Comparison of ENCODE assay signal across 17 cellular contexts in genomic region chr13:106500450-106500849, GRCh38. TPM values are rescaled to one million over a fixed set of nuclear protein-coding genes. Genes with fewer than 3 reads are reported as not detected.
DNase-seq lines count a peak whose midpoint lies in the region; TF ChIP-seq lines count a peak whose summit lies in the region.
"Had no signal": no experiment of that assay in that cellular context is flagged by ENCODE, and none has a peak within 500 bp of the region (broad histone marks: within the 10 kb centered on the region; RNA-seq: fewer than 3 reads in every experiment).

No MANE protein-coding gene starts in this region.

- H3K4me2 ChIP-seq in KMS-11 = peak overlapping the region; percentile 82
- no peak overlapping the region for H3K4me2 ChIP-seq in hepatocyte

- no peaks in the 10 kb centered on the region for H3K9me3 ChIP-seq in hepatocyte (ENCODE audit: low read depth)
- no peaks in the 10 kb centered on the region for H3K9me3 ChIP-seq in testis
- H3K9me3 ChIP-seq: lower lobe of right lung, ovary, vagina had no signal

- DNase-seq in amniotic epithelial cell (ENCODE audit: low read depth) = peak; percentile 58
- no peak for DNase-seq in hepatocyte (ENCODE audit: low spot score)
- no peak for DNase-seq in testis
- no peak for DNase-seq in DMS79 (lab: John Stamatoyannopoulos, UW)
- no peak for DNase-seq in activated T-cell treated with anti-CD3 and anti-CD28 coated beads, Interleukin-2, amount 50 U/mL, for 24 hours
- DNase-seq in NCI-H2227 (lab: John Stamatoyannopoulos, UW; ENCODE audit: unreplicated experiment) = no peak
- DNase-seq: activated B cell treated with CpG ODN at 0.5 μM for 24 hours; activated CD8-positive, alpha-beta memory T cell treated with anti-CD3 and anti-CD28 coated beads for 24 hours; lower lobe of right lung; NCI-H2029 treated with DMSO at 0.1 percent for 48 hours; NCI-H524 treated with DMSO at 0.1 percent for 48 hours; ovary; stimulated activated CD4-positive, alpha-beta T cell treated with anti-CD3 and anti-CD28 coated beads, Interleukin-2, amount 100 ng/mL, for 48 hours had no signal

- H3K27me3 ChIP-seq in KMS-11 (ENCODE audit: insufficient read depth, low read depth) = no peaks in the 10 kb centered on the region
- H3K27me3 ChIP-seq in hepatocyte = no peaks in the 10 kb centered on the region
- H3K27me3 ChIP-seq in testis = no peaks in the 10 kb centered on the region
- H3K27me3 ChIP-seq: ovary, vagina had no signal

- H3K4me3 ChIP-seq in KMS-11 (IDR thresholded peaks at IDR 0.05; ENCODE audit: insufficient read depth, low read depth, low read length) (no peak overlapping the region), hepatocyte (no peak overlapping the region), testis (no peak overlapping the region)
- H3K4me3 ChIP-seq: lower lobe of right lung, ovary, vagina had no signal

- H3K27me3 Mint-ChIP-seq in activated T-cell treated with anti-CD3 and anti-CD28 coated beads, Interleukin-2, amount 50 U/mL, for 24 hours = peaks cover 55% of the 10 kb centered on the region

- no peak for TF ChIP-seq CTCF in KMS-11 (conservative IDR thresholded peaks at IDR 0.05; ENCODE audit: low read depth, low read length)
- no peak for TF ChIP-seq CTCF in hepatocyte (IDR thresholded peaks at IDR 0.05; ENCODE audit: poor library complexity)
- TF ChIP-seq CTCF in testis (IDR thresholded peaks at IDR 0.05) = no peak

- no peaks in the 10 kb centered on the region for H3K79me2 ChIP-seq in KMS-11 (ENCODE audit: insufficient read depth, low read depth)
- peaks cover 98% of the 10 kb centered on the region for H3K79me2 ChIP-seq in hepatocyte

- TF ChIP-seq POLR2A in testis (IDR thresholded peaks at IDR 0.05) = no peak

- no peaks in the 10 kb centered on the region for H3K9me2 ChIP-seq in hepatocyte (replicated peaks; ENCODE audit: insufficient read depth)

- no peak overlapping the region for H3K9ac ChIP-seq in KMS-11

- H3K27ac ChIP-seq in KMS-11 (peak overlapping the region; percentile 62), hepatocyte (peak overlapping the region; percentile 24), testis (peak overlapping the region; percentile 2 to 4)
- H3K27ac ChIP-seq: lower lobe of right lung, ovary, vagina had no signal

- intact Hi-C loops in testis (cut with DNase I; ENCODE audit: low total_unique reads) = no loop called here

- no peak overlapping the region for H3K27ac Mint-ChIP-seq in activated T-cell treated with anti-CD3 and anti-CD28 coated beads, Interleukin-2, amount 50 U/mL, for 24 hours
- H3K27ac Mint-ChIP-seq: activated B cell treated with CpG ODN at 0.5 μM for 24 hours; activated naive CD8-positive, alpha-beta T cell; T-helper 1 cell treated with Interleukin-12 subunit alpha and Interleukin-12 subunit beta and Interleukin-4 antibody, amounts not matched to agents 30 μg/mL and 1 μg/mL, for 36 hours had no signal

- H3K4me1 ChIP-seq in KMS-11 (ENCODE audit: low read depth, poor library complexity, severe bottlenecking) (peaks cover 46% of the 10 kb centered on the region), hepatocyte (ENCODE audit: insufficient read depth) (peaks cover 24% of the 10 kb centered on the region), testis (peaks cover 23% of the 10 kb centered on the region)

- no peaks in the 10 kb centered on the region for H3K36me3 ChIP-seq in KMS-11 (ENCODE audit: insufficient read depth)
- no peaks in the 10 kb centered on the region for H3K36me3 ChIP-seq in hepatocyte (replicated peaks; ENCODE audit: insufficient read depth, low read depth)
- H3K36me3 ChIP-seq in testis (ENCODE audit: low read depth, missing control alignments) = no peaks in the 10 kb centered on the region
- H3K36me3 ChIP-seq: lower lobe of right lung, ovary, vagina had no signal

- H3K36me3 Mint-ChIP-seq in activated T-cell treated with anti-CD3 and anti-CD28 coated beads, Interleukin-2, amount 50 U/mL, for 24 hours (ENCODE audit: low read depth) = no peaks in the 10 kb centered on the region
- H3K36me3 Mint-ChIP-seq: activated naive CD8-positive, alpha-beta T cell had no signal

- 88% methylated on average over 6 of the region's 6 CpGs for WGBS in hepatocyte (ENCODE audit: low lambda C conversion rate, missing lambda C conversion rate)
- 59 to 67% methylated on average over 6 of the region's 6 CpGs for WGBS in testis, 2 donors

- H3K9me3 Mint-ChIP-seq in activated T-cell treated with anti-CD3 and anti-CD28 coated beads, Interleukin-2, amount 50 U/mL, for 24 hours = no peaks in the 10 kb centered on the region
- H3K9me3 Mint-ChIP-seq: activated B cell treated with CpG ODN at 0.5 μM for 24 hours; T-helper 1 cell treated with Interleukin-12 subunit alpha and Interleukin-12 subunit beta and Interleukin-4 antibody, amounts not matched to agents 30 μg/mL and 1 μg/mL, for 36 hours had no signal

- H4K20me1 ChIP-seq in KMS-11 (ENCODE audit: insufficient read depth) (no peaks in the 10 kb centered on the region), hepatocyte (ENCODE audit: insufficient read depth, poor library complexity, severe bottlenecking) (peaks cover 20% of the 10 kb centered on the region)

- no peak overlapping the region for H3K4me3 Mint-ChIP-seq in activated T-cell treated with anti-CD3 and anti-CD28 coated beads, Interleukin-2, amount 50 U/mL, for 24 hours
- H3K4me3 Mint-ChIP-seq: activated B cell treated with CpG ODN at 0.5 μM for 24 hours; activated naive CD8-positive, alpha-beta T cell; T-helper 1 cell treated with Interleukin-12 subunit alpha and Interleukin-12 subunit beta and Interleukin-4 antibody, amounts not matched to agents 30 μg/mL and 1 μg/mL, for 36 hours had no signal

- H3K4me1 Mint-ChIP-seq in activated T-cell treated with anti-CD3 and anti-CD28 coated beads, Interleukin-2, amount 50 U/mL, for 24 hours (ENCODE audit: low read depth) = peaks cover 9% of the 10 kb centered on the region

- no peak overlapping the region for H2AFZ ChIP-seq in KMS-11 (ENCODE audit: low read depth)
- no peak overlapping the region for H2AFZ ChIP-seq in hepatocyte

RNA-seq across cellular contexts. Expression of gene EFNB2, which starts 35.0 kb away (rescaled TPM):
- total RNA-seq in hepatocyte (59.6 and 63.3 TPM in 2 replicates), testis (10 to 100 TPM; 24.7 to 37.7 TPM)
- polyA plus RNA-seq in hepatocyte (57.7 and 62.4 TPM in 2 replicates), testis (ENCODE audit: insufficient read depth, low read depth, low replicate concordance) (17.4 TPM)

Comparison
In these comparisons a context has a peak if more than half of its experiments do, and no peak if none do; other contexts are left out.
1. H3K27ac ChIP-seq: peak in every context shown above with its lines; median percentile 62 in KMS-11; 24 in hepatocyte; 3 in testis.